In the genomic region with DNA sequence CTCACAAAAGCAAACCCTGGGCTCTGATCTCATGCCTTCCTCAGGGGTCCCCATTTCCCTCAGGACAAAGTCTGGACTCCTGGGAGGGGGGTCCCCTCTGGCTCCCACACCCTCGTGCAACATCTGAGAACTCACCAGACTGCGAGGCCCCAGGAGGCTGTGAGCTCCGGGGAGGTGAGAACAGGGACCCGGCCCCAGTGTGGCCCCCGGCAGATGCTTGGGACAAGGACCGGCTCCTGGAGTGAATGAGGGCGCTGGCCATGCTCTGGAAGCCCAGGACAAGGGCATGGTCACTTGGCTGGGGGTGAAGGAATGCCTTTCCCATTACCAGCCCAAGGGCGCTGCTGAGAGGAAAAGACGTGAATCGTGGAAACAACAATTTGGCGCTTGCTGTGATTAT, we compare ENCODE assay signal across 1 cellular context.
TF ChIP-seq lines count a peak whose summit lies in the region.

No MANE protein-coding gene starts in this region.

TF ChIP-seq in H1, 55 proteins besides CTCF, POLR2A, EP300 and RAD21:
- TF ChIP-seq MAFK (IDR thresholded peaks at IDR 0.05; ENCODE audit: low read depth, low read length) (no peak), TBP (IDR thresholded peaks at IDR 0.05; ENCODE audit: low read depth, low read length) (no peak), POU5F1 (IDR thresholded peaks at IDR 0.05; ENCODE audit: low read depth, low read length) (no peak), SIRT6 (IDR thresholded peaks at IDR 0.05; ENCODE audit: low read length) (no peak), POLR2AphosphoS5 (IDR thresholded peaks at IDR 0.05; ENCODE audit: low read depth, low read length) (no peak), PHF8 (conservative IDR thresholded peaks at IDR 0.05; ENCODE audit: low read depth, low read length) (no peak), GTF2F1 (IDR thresholded peaks at IDR 0.05; ENCODE audit: borderline replicate concordance, low read depth, low read length) (no peak), EZH2 (IDR thresholded peaks at IDR 0.05; ENCODE audit: low read depth, low read length, severe bottlenecking) (no peak), KDM1A (IDR thresholded peaks at IDR 0.05; ENCODE audit: borderline replicate concordance, low read length) (no peak), CBX5 (IDR thresholded peaks at IDR 0.05; ENCODE audit: low read depth, low read length) (no peak), TEAD4 (IDR thresholded peaks at IDR 0.05; ENCODE audit: low read depth, low read length) (no peak), KDM4A (IDR thresholded peaks at IDR 0.05; ENCODE audit: low read depth, low read length, severe bottlenecking) (no peak), JUN (IDR thresholded peaks at IDR 0.05; ENCODE audit: low read depth, low read length) (no peak)
